ENCODE assay signal across 25 cellular contexts in the genomic region with DNA sequence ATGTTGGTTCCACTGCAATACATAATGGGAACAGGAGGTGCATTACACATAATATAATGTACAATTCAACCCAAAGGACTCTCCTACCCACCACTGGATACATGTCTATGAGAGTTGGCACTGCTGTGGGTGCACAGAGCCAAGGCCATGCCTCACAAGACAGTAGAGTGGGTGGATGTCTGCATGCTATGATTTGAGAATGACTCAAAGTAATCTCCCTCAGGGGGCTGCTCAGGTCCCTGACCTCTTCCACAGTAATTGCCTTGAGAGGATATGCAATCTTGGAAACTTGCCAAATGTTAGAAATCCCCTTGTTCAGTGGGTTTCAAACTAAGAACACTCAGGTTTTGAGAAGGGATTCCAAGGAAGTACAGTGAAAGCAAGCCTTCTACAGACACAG.
DNase-seq lines count a peak whose midpoint lies in the region; FAIRE-seq and TF ChIP-seq lines count a peak whose summit lies in the region.
"Had no signal": no experiment of that assay in that cellular context is flagged by ENCODE, and none has a peak within 500 bp of the region (broad histone marks: within the 10 kb centered on the region; RNA-seq: fewer than 3 reads in every experiment).

No MANE protein-coding gene starts in this region.

- H2BK5ac ChIP-seq in neuronal stem cell (ENCODE audit: low read length): no peak overlapping the region

- H3K4me3 ChIP-seq in GM23248 (no peak overlapping the region), fibroblast of mammary gland (ENCODE audit: control insufficient read depth, low read depth, low read length) (no peak overlapping the region), neuronal stem cell (ENCODE audit: low read length in 2 of 2) (no peak overlapping the region)
- H3K4me3 ChIP-seq: BLaER1 treated with 17β-estradiol and CSF1 and Interleukin-3, amounts not matched to agents 10 nM and 100 nM; testis had no signal

- no peaks in the 10 kb centered on the region for H3K9me2 ChIP-seq in GM23248 (ENCODE audit: insufficient read depth)

- H3K9ac ChIP-seq in GM23248: no peak overlapping the region
- H3K9ac ChIP-seq in neuronal stem cell (ENCODE audit: low read depth, low read length, poor library complexity): no peak overlapping the region
- H3K9ac ChIP-seq: BLaER1 treated with 17β-estradiol and CSF1 and Interleukin-3, amounts not matched to agents 10 nM and 100 nM; KMS-11 had no signal

- no peak overlapping the region for H2AFZ ChIP-seq in GM23248
- H2AFZ ChIP-seq in neuronal stem cell (ENCODE audit: low read length): no peak overlapping the region

- in situ Hi-C loops in GM23248 (cut with MboI): no loop called here

- H3K27me3 ChIP-seq in GM23248 (replicated peaks; ENCODE audit: insufficient read depth) (peaks cover 6% of the 10 kb centered on the region; the same call in 1 of the 2 replicates), neuronal stem cell (ENCODE audit: control insufficient read depth in 3 of 3, insufficient read depth in 3 of 3, low read depth in 1 of 3, low read length in 3 of 3) (no peaks in the 10 kb centered on the region)
- H3K27me3 ChIP-seq: BLaER1 treated with 17β-estradiol and CSF1 and Interleukin-3, amounts not matched to agents 10 nM and 100 nM; testis had no signal

- no peak overlapping the region for H4K91ac ChIP-seq in neuronal stem cell (ENCODE audit: low read depth, low read length, poor library complexity)

- H4K20me1 ChIP-seq in GM23248 (ENCODE audit: insufficient read depth): no peaks in the 10 kb centered on the region
- H4K20me1 ChIP-seq: BLaER1 treated with 17β-estradiol and CSF1 and Interleukin-3, amounts not matched to agents 10 nM and 100 nM had no signal

- no peak overlapping the region for H3K14ac ChIP-seq in neuronal stem cell (ENCODE audit: low read length)

- H2BK15ac ChIP-seq in neuronal stem cell (ENCODE audit: low read length): no peak overlapping the region

- no peak for TF ChIP-seq CTCF in fibroblast of mammary gland (conservative IDR thresholded peaks at IDR 0.05; ENCODE audit: control insufficient read depth, insufficient read depth, low read depth, low read length)

- peaks cover 18% of the 10 kb centered on the region for H3K4me1 ChIP-seq in GM23248 (ENCODE audit: insufficient read depth)
- no peaks in the 10 kb centered on the region for H3K4me1 ChIP-seq in neuronal stem cell (ENCODE audit: control insufficient read depth in 2 of 2, insufficient read depth in 1 of 2, low read depth in 1 of 2, low read length in 2 of 2)

- H3K18ac ChIP-seq in neuronal stem cell (ENCODE audit: low read length): no peak overlapping the region

- H3K23ac ChIP-seq in neuronal stem cell (ENCODE audit: low read depth, low read length, poor library complexity): no peak overlapping the region

- H3K36me3 ChIP-seq in GM23248 (ENCODE audit: low read depth) (no peaks in the 10 kb centered on the region), neuronal stem cell (replicated peaks in 1 of 2; ENCODE audit: control insufficient read depth in 2 of 2, insufficient read depth in 2 of 2, low read length in 2 of 2) (no peaks in the 10 kb centered on the region)
- H3K36me3 ChIP-seq: BLaER1 treated with 17β-estradiol and CSF1 and Interleukin-3, amounts not matched to agents 10 nM and 100 nM had no signal

- peaks cover 20% of the 10 kb centered on the region for H3F3A ChIP-seq in GM23248 (ENCODE audit: insufficient read depth)

- H3K4me2 ChIP-seq in GM23248 (ENCODE audit: unreplicated experiment): no peak overlapping the region
- no peak overlapping the region for H3K4me2 ChIP-seq in neuronal stem cell (ENCODE audit: insufficient read depth, low read length, poor library complexity, severe bottlenecking)
- H3K4me2 ChIP-seq: KMS-11 had no signal

- no peak overlapping the region for H4K8ac ChIP-seq in neuronal stem cell (ENCODE audit: low read depth, low read length)

- no peak overlapping the region for H2BK120ac ChIP-seq in neuronal stem cell (ENCODE audit: low read depth, low read length)

- H3K27ac ChIP-seq in GM23248 (no peak overlapping the region), neuronal stem cell (replicated peaks; ENCODE audit: low read length) (no peak overlapping the region)
- H3K27ac ChIP-seq: BLaER1 treated with 17β-estradiol and CSF1 and Interleukin-3, amounts not matched to agents 10 nM and 100 nM; KMS-11; testis had no signal

- no peak overlapping the region for H2AK5ac ChIP-seq in neuronal stem cell (ENCODE audit: low read depth, low read length)

- FAIRE-seq in RCC 7860 (lab: Jason Lieb, UNC): peak; percentile 85
- FAIRE-seq: D721Med, frontal cortex, kidney had no signal

- peak; percentile 5 for DNase-seq in CD1c-positive myeloid dendritic cell (ENCODE audit: extremely low spot score)
- peak; percentile 32 for DNase-seq in GM23248
- peak; percentile 72 for DNase-seq in RCC 7860 (ENCODE audit: low spot score)
- peak; percentile 73 for DNase-seq in fibroblast of mammary gland (ENCODE audit: low read depth)
- DNase-seq in neuronal stem cell (ENCODE audit: low spot score): no peak
- no peak for DNase-seq in NK-92 treated with Interleukin-12 subunit alpha and Interleukin-12 subunit beta, amount 100 ng/mL, for 24 hours (lab: John Stamatoyannopoulos, UW)
- DNase-seq in activated CD4-positive, alpha-beta T cell treated with anti-CD3 and anti-CD28 coated beads for 1 hour: no peak
- no peak for DNase-seq in NCI-H524 treated with DMSO at 0.1 percent for 48 hours (lab: John Stamatoyannopoulos, UW)
- DNase-seq: activated CD4-positive, alpha-beta T cell treated with anti-CD3 and anti-CD28 coated beads for 4 hours; activated naive CD4-positive, alpha-beta T cell treated with anti-CD3 and anti-CD28 coated beads, Interleukin-2, amount 50 U/mL, for 16 hours; anterior cingulate cortex; GDM1; kidney; NCI-H1048; NCI-H2029; NCI-H510A treated with DMSO at 0.1 percent for 48 hours; nucleus accumbens; SIG-M5; stimulated activated CD4-positive, alpha-beta T cell treated with anti-CD3 and anti-CD28 coated beads, Interleukin-2, amount 100 ng/mL, for 48 hours; T-cell; testis had no signal

- H3K4ac ChIP-seq in neuronal stem cell (ENCODE audit: low read length): no peak overlapping the region

- no peaks in the 10 kb centered on the region for H3K79me1 ChIP-seq in neuronal stem cell (ENCODE audit: low read depth, low read length)

- H3K79me2 ChIP-seq in GM23248 (ENCODE audit: insufficient read depth): no peaks in the 10 kb centered on the region

- H3K9me3 ChIP-seq in GM23248 (ENCODE audit: low read depth): no peaks in the 10 kb centered on the region
- H3K9me3 ChIP-seq in neuronal stem cell (replicated peaks in 1 of 2; ENCODE audit: control insufficient read depth in 2 of 2, insufficient read depth in 1 of 2, low read depth in 1 of 2, low read length in 2 of 2): no peaks in the 10 kb centered on the region
- H3K9me3 ChIP-seq: BLaER1 treated with 17β-estradiol and CSF1 and Interleukin-3, amounts not matched to agents 10 nM and 100 nM; testis had no signal

- H2BK12ac ChIP-seq in neuronal stem cell (ENCODE audit: low read length): no peak overlapping the region

Comparison
In these comparisons a context has a peak if more than half of its experiments do, and no peak if none do; other contexts are left out.
1. DNase-seq: peak in CD1c-positive myeloid dendritic cell (single experiment), GM23248 (single experiment), RCC 7860 (single experiment) and fibroblast of mammary gland (single experiment); none in neuronal stem cell (single experiment), NK-92 treated with Interleukin-12 subunit alpha and Interleukin-12 subunit beta, amount 100 ng/mL, for 24 hours (single experiment), activated CD4-positive, alpha-beta T cell treated with anti-CD3 and anti-CD28 coated beads for 1 hour (single experiment) and NCI-H524 treated with DMSO at 0.1 percent for 48 hours (single experiment).